ENCODE assay signal across 17 cellular contexts in genomic region chr6:44505751-44506150, GRCh38.
A peak's percentile ranks its signal among the peaks of the same experiment; 100 is the strongest.
DNase-seq lines count a peak whose midpoint lies in the region; TF ChIP-seq lines count a peak whose summit lies in the region.
"Had no signal": no experiment of that assay in that cellular context is flagged by ENCODE, and none has a peak within 500 bp of the region (broad histone marks: within the 10 kb centered on the region; RNA-seq: fewer than 3 reads in every experiment).

No MANE protein-coding gene starts in this region.

- H3K4me3 Mint-ChIP-seq in type B pancreatic cell, result no peak overlapping the region
- H3K4me3 Mint-ChIP-seq in T-helper 2 cell treated with Interferon-gamma antibody and Interleukin-4, amounts not matched to agents 5 μg/mL and 100 μg/mL, for 36 hours, result no peak overlapping the region
- H3K4me3 Mint-ChIP-seq: CD4-positive, alpha-beta memory T cell had no signal

- DNase-seq in activated effector memory CD4-positive, alpha-beta T cell treated with anti-CD3 and anti-CD28 coated beads, Interleukin-2, amount 50 U/mL, for 16 hours, result peak; percentile 14
- DNase-seq in activated effector memory CD4-positive, alpha-beta T cell treated with Interleukin-2 at 50 U/mL for 16 hours, result no peak
- DNase-seq in islet precursor cell, result peak; percentile 25
- peak; percentile 25 for DNase-seq in type B pancreatic cell (ENCODE audit: extremely low spot score, unreplicated experiment)
- no peak for DNase-seq in AG08396 (ENCODE audit: low spot score)
- no peak for DNase-seq in T-helper 2 cell treated with Interferon-gamma antibody and Interleukin-4, amounts not matched to agents 5 μg/mL and 100 μg/mL, for 36 hours (ENCODE audit: low spot score)
- DNase-seq: 8988T; ACHN; C1 segment of cervical spinal cord; Calu3; CD4-positive, alpha-beta memory T cell; COR-L47; DMS53; DMS79 treated with DMSO at 0.1 percent for 48 hours; GF-D8; GOT3; HCEC 1CT had no signal

- H3K36me3 Mint-ChIP-seq in type B pancreatic cell, result no peaks in the 10 kb centered on the region
- H3K36me3 Mint-ChIP-seq in T-helper 2 cell treated with Interferon-gamma antibody and Interleukin-4, amounts not matched to agents 5 μg/mL and 100 μg/mL, for 36 hours (ENCODE audit: low read depth), result no peaks in the 10 kb centered on the region
- H3K36me3 Mint-ChIP-seq: CD4-positive, alpha-beta memory T cell had no signal

- peaks cover 11% of the 10 kb centered on the region for H3K4me1 Mint-ChIP-seq in type B pancreatic cell (ENCODE audit: unreplicated experiment)
- H3K4me1 Mint-ChIP-seq in T-helper 2 cell treated with Interferon-gamma antibody and Interleukin-4, amounts not matched to agents 5 μg/mL and 100 μg/mL, for 36 hours (ENCODE audit: low read depth), result no peaks in the 10 kb centered on the region
- H3K4me1 Mint-ChIP-seq: CD4-positive, alpha-beta memory T cell had no signal

- peaks cover 37% of the 10 kb centered on the region for H3K27me3 Mint-ChIP-seq in type B pancreatic cell
- H3K27me3 Mint-ChIP-seq in T-helper 2 cell treated with Interferon-gamma antibody and Interleukin-4, amounts not matched to agents 5 μg/mL and 100 μg/mL, for 36 hours (ENCODE audit: low read depth), result peaks cover 17% of the 10 kb centered on the region

- no peak for TF ChIP-seq CTCF in type B pancreatic cell (conservative IDR thresholded peaks at IDR 0.05)

- H3K27ac Mint-ChIP-seq in type B pancreatic cell, result no peak overlapping the region
- no peak overlapping the region for H3K27ac Mint-ChIP-seq in T-helper 2 cell treated with Interferon-gamma antibody and Interleukin-4, amounts not matched to agents 5 μg/mL and 100 μg/mL, for 36 hours

- peaks cover 14% of the 10 kb centered on the region for H3K9me3 Mint-ChIP-seq in type B pancreatic cell
- no peaks in the 10 kb centered on the region for H3K9me3 Mint-ChIP-seq in T-helper 2 cell treated with Interferon-gamma antibody and Interleukin-4, amounts not matched to agents 5 μg/mL and 100 μg/mL, for 36 hours

Comparison
In these comparisons a context has a peak if more than half of its experiments do, and no peak if none do; other contexts are left out.
1. DNase-seq: peak in activated effector memory CD4-positive, alpha-beta T cell treated with anti-CD3 and anti-CD28 coated beads, Interleukin-2, amount 50 U/mL, for 16 hours (single experiment), islet precursor cell (single experiment) and type B pancreatic cell (single experiment); none in activated effector memory CD4-positive, alpha-beta T cell treated with Interleukin-2 at 50 U/mL for 16 hours (single experiment), AG08396 (single experiment) and T-helper 2 cell treated with Interferon-gamma antibody and Interleukin-4, amounts not matched to agents 5 μg/mL and 100 μg/mL, for 36 hours (single experiment).